1 cellular context compared by ENCODE assay signal in the genomic region with DNA sequence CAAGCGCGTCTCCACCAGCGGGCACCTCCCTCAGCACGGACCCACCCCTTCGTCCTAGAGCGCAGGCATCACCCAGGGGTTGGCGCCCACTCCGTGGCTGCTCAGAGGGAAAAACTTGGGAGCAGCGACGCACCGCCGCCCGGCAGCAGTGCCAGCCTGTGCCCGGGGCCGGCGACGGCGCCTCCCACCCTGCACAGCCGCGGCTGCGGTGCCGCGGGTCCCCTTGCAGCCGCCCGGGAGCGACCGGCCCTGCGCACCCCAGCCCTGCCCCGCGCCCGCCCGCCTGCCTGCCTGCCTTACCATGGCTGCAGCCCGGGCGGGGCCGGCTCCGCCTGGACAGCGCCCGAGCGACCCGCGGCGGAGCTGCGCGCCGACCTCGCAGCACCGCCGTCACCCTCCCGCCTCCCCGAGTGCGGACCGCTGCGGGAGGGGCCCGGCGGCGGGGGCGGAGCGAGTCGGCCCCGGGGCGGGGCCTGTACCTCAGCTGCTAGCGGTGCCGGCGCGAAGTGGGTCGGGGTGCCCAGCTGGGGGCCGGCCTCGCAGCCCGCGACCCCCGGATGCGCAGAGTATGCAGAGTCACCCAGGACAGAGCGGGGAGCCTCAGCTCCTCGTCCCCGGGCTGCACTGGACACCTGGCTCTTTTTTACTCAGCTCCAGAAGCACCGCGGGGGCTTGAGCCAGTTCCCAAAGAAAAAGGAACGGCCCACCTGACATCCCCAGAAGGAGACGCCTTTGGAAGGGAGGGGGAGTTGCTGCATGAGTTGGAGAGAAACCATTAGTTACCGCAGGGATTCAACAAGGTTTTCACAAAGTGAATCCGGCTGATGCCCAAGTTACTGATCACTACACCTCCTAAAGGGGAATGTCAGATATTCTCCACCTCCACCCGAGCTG.
A peak's percentile ranks its signal among the peaks of the same experiment; 100 is the strongest.
TF ChIP-seq lines count a peak whose summit lies in the region.

No MANE protein-coding gene starts in this region.

TF ChIP-seq in HepG2, 621 proteins besides CTCF, POLR2A, EP300 and RAD21 (continued from another document):
- TF ChIP-seq ZNF142 (CRISPR knock-in tag; IDR thresholded peaks at IDR 0.05) (peak; percentile 93), RXRB (CRISPR knock-in tag; IDR thresholded peaks at IDR 0.05; ENCODE audit: borderline replicate concordance) (no peak), MTA1 (CRISPR knock-in tag; IDR thresholded peaks at IDR 0.05; ENCODE audit: borderline replicate concordance) (no peak), HNRNPLL (IDR thresholded peaks at IDR 0.05; ENCODE audit: low read depth, low read length, poor library complexity, severe bottlenecking) (peak; percentile 50), NCOA5 (CRISPR knock-in tag; IDR thresholded peaks at IDR 0.05) (no peak), YEATS4 (CRISPR knock-in tag; IDR thresholded peaks at IDR 0.05; ENCODE audit: borderline replicate concordance) (0 out of 2 replicates have a peak, but pooled peaks have one; percentile 24), MTA3 (CRISPR knock-in tag; IDR thresholded peaks at IDR 0.05) (no peak), ZNF562 (CRISPR knock-in tag; IDR thresholded peaks at IDR 0.05; ENCODE audit: borderline replicate concordance) (no peak), ARID4A (CRISPR knock-in tag; IDR thresholded peaks at IDR 0.05; ENCODE audit: borderline replicate concordance) (0 out of 2 replicates have a peak, but pooled peaks have one; percentile 14), SMYD3 (CRISPR knock-in tag; IDR thresholded peaks at IDR 0.05) (no peak), IRF2 (CRISPR knock-in tag; IDR thresholded peaks at IDR 0.05) (no peak), YY1 (IDR thresholded peaks at IDR 0.05; ENCODE audit: insufficient read depth, insufficient replicate concordance, low read depth, low read length) (peak; percentile 43), SP4 (CRISPR knock-in tag; IDR thresholded peaks at IDR 0.05) (0 out of 2 replicates have a peak, but pooled peaks have one; percentile 27), MAZ (IDR thresholded peaks at IDR 0.05; ENCODE audit: borderline replicate concordance, low read depth, low read length) (0 out of 2 replicates have a peak, but pooled peaks have one; percentile 53), MAZ (CRISPR knock-in tag; IDR thresholded peaks at IDR 0.05; ENCODE audit: low read depth) (peak; percentile 54; the same call in 1 of the 2 replicates), MXI1 (IDR thresholded peaks at IDR 0.05; ENCODE audit: borderline replicate concordance, low read depth, low read length) (peak; percentile 17; the same call in 1 of the 3 replicates), ATF7-NPFF (CRISPR knock-in tag; IDR thresholded peaks at IDR 0.05; ENCODE audit: low read depth) (no peak)
